22 cellular contexts compared by ENCODE assay signal in genomic region chr11:75317446-75318122, GRCh38. TPM values are rescaled to one million over a fixed set of nuclear protein-coding genes. Genes with fewer than 3 reads are reported as not detected.
A peak's percentile ranks its signal among the peaks of the same experiment; 100 is the strongest.
DNase-seq lines count a peak whose midpoint lies in the region; ATAC-seq, FAIRE-seq and TF ChIP-seq lines count a peak whose summit lies in the region.
"Had no signal": no experiment of that assay in that cellular context is flagged by ENCODE, and none has a peak within 500 bp of the region (broad histone marks: within the 10 kb centered on the region; RNA-seq: fewer than 3 reads in every experiment).

No MANE protein-coding gene starts in this region.

- H3K79me2 ChIP-seq in HepG2 (ENCODE audit: insufficient read depth, low read length) = peaks cover 25% of the 10 kb centered on the region

- no TSS peak for BruUV-seq in HepG2 (replicated peaks; lab: Mats Ljungman, UMichigan)

- peaks cover 73% of the 10 kb centered on the region for H3K4me1 Mint-ChIP-seq in stimulated activated naive CD8-positive, alpha-beta T cell treated with anti-CD3 and anti-CD28 coated beads, Interleukin-15, amount 100 ng/mL, for 72 hours
- H3K4me1 Mint-ChIP-seq in endothelial cell (ENCODE audit: unreplicated experiment) = peaks cover 75% of the 10 kb centered on the region
- peaks cover 27 to 49% of the 10 kb centered on the region in 2 donors for H3K4me1 Mint-ChIP-seq in natural killer cell treated with Interleukin-12 subunit alpha and Interleukin-12 subunit beta and Interleukin-15 and Interleukin-18, amount 100 ng/mL, for 72 hours (ENCODE audit: low read depth in 2 of 2)

- intact Hi-C loops in HepG2 (cut with micrococcal nuclease; ENCODE audit: unreplicated experiment) = no loop called here

- no peak for FAIRE-seq in HepG2 (lab: Jason Lieb, UNC)

- H3K27me3 ChIP-seq in HepG2 (ENCODE audit: control insufficient read depth in 1 of 2, insufficient read depth in 2 of 2, low read length in 2 of 2) = no peaks in the 10 kb centered on the region

- H3K4me3 ChIP-seq in HepG2 (replicated peaks in 1 of 3; ENCODE audit: insufficient read depth in 1 of 3, low read depth in 2 of 3, low read length in 3 of 3) = no peak overlapping the region
- H3K4me3 ChIP-seq: psoas muscle, skin epidermis had no signal

- TF ChIP-seq EP300 in HepG2 (IDR thresholded peaks at IDR 0.05; ENCODE audit: low read depth in 2 of 2, low read length in 2 of 2) = no peak
- TF ChIP-seq EP300 in HepG2 (CRISPR knock-in tag; IDR thresholded peaks at IDR 0.05; ENCODE audit: borderline replicate concordance) = no peak

- peaks cover 21% of the 10 kb centered on the region for H3K36me3 Mint-ChIP-seq in endothelial cell (ENCODE audit: low read depth, unreplicated experiment)
- no peaks in the 10 kb centered on the region for H3K36me3 Mint-ChIP-seq in natural killer cell treated with Interleukin-12 subunit alpha and Interleukin-12 subunit beta and Interleukin-15 and Interleukin-18, amount 100 ng/mL, for 72 hours
- H3K36me3 Mint-ChIP-seq: mesothelial cell of epicardium had no signal

- TF ChIP-seq CTCF in endothelial cell (IDR thresholded peaks at IDR 0.05; ENCODE audit: unreplicated experiment) (no peak), HepG2 (CRISPR knock-in tag; IDR thresholded peaks at IDR 0.05) (no peak)

- H3K9me3 Mint-ChIP-seq in stimulated activated naive CD8-positive, alpha-beta T cell treated with anti-CD3 and anti-CD28 coated beads, Interleukin-15, amount 100 ng/mL, for 72 hours = no peaks in the 10 kb centered on the region
- H3K9me3 Mint-ChIP-seq in endothelial cell (ENCODE audit: unreplicated experiment) = no peaks in the 10 kb centered on the region
- H3K9me3 Mint-ChIP-seq in natural killer cell treated with Interleukin-12 subunit alpha and Interleukin-12 subunit beta and Interleukin-15 and Interleukin-18, amount 100 ng/mL, for 72 hours = no peaks in the 10 kb centered on the region
- H3K9me3 Mint-ChIP-seq: activated naive CD8-positive, alpha-beta T cell treated with anti-CD3 and anti-CD28 coated beads for 36 hours; effector memory CD8-positive, alpha-beta T cell had no signal

- TF ChIP-seq RAD21 in HepG2 (CRISPR knock-in tag; IDR thresholded peaks at IDR 0.05) = no peak

- no peak overlapping the region for H3K9ac ChIP-seq in HepG2 (ENCODE audit: insufficient read depth, low read depth, low read length)
- H3K9ac ChIP-seq: SK-N-SH had no signal

- peak overlapping the region in 1 of 2 donors; percentile 72 for H3K27ac Mint-ChIP-seq in stimulated activated naive CD8-positive, alpha-beta T cell treated with anti-CD3 and anti-CD28 coated beads, Interleukin-15, amount 100 ng/mL, for 72 hours
- H3K27ac Mint-ChIP-seq in endothelial cell (ENCODE audit: unreplicated experiment) = peak overlapping the region; percentile 74
- peak overlapping the region in 1 of 2 donors; percentile 62 for H3K27ac Mint-ChIP-seq in natural killer cell treated with Interleukin-12 subunit alpha and Interleukin-12 subunit beta and Interleukin-15 and Interleukin-18, amount 100 ng/mL, for 72 hours
- H3K27ac Mint-ChIP-seq: activated naive CD8-positive, alpha-beta T cell treated with anti-CD3 and anti-CD28 coated beads for 36 hours; mesothelial cell of epicardium had no signal

- no peak overlapping the region for H3K27ac ChIP-seq in HepG2 (ENCODE audit: extremely low read length, insufficient read depth, low read length)
- H3K27ac ChIP-seq: psoas muscle, WERI-Rb-1 had no signal

- H2AFZ ChIP-seq in HepG2 (ENCODE audit: low read length) = no peak overlapping the region

- no peak for TF ChIP-seq POLR2A in HepG2 (IDR thresholded peaks at IDR 0.05; ENCODE audit: insufficient read depth in 1 of 2, low read depth in 2 of 2, low read length in 2 of 2)

- peak; percentile 37 for ATAC-seq in stimulated activated naive CD8-positive, alpha-beta T cell treated with anti-CD3 and anti-CD28 coated beads, Interleukin-15, amount 100 ng/mL, for 72 hours
- ATAC-seq in stimulated activated naive CD8-positive, alpha-beta T cell treated with anti-CD3 and anti-CD28 coated beads, Interleukin-15, Interleukin-2, amounts not matched to agents 100 U/mL and 50 U/mL, for 24 hours = no peak
- peak; percentile 11 to 26 for ATAC-seq in natural killer cell treated with Interleukin-12 subunit alpha and Interleukin-12 subunit beta and Interleukin-15 and Interleukin-18, amount 100 ng/mL, for 72 hours
- no peak for ATAC-seq in GM21619 (IDR thresholded peaks at IDR 0.05; ENCODE audit: unreplicated experiment)
- no peak for ATAC-seq in HepG2
- ATAC-seq: effector memory CD8-positive, alpha-beta T cell; left colon; psoas muscle had no signal

- H4K20me1 ChIP-seq in HepG2 (ENCODE audit: insufficient read depth, low read length) = peaks cover 34% of the 10 kb centered on the region; the same call in 1 of the 2 replicates

- no peaks in the 10 kb centered on the region for H3K9me3 ChIP-seq in HepG2 (ENCODE audit: low read length)
- H3K9me3 ChIP-seq: psoas muscle, SK-N-SH had no signal

- CTCF ChIA-PET in HepG2 (lab: Yijun Ruan, JAX; ENCODE audit: low intra/inter-chr PET ratio, low total read pairs) = no interaction called here

- H3K4me2 ChIP-seq in HepG2 (ENCODE audit: low read depth, low read length) = no peak overlapping the region
- H3K4me2 ChIP-seq: SK-N-SH had no signal

- POLR2A ChIA-PET in HepG2 (lab: Yijun Ruan, JAX) = no interaction called here

- in situ Hi-C loops in HepG2 (cut with HindIII; ENCODE audit: extremely low pct_ligation_motif_present, low pct_unique_long_range_greater_than_20kb) = no loop called here

- H3K4me1 ChIP-seq in HepG2 (ENCODE audit: insufficient read depth, low read length) = peaks cover 49% of the 10 kb centered on the region

- H3K4me3 Mint-ChIP-seq in stimulated activated naive CD8-positive, alpha-beta T cell treated with anti-CD3 and anti-CD28 coated beads, Interleukin-15, amount 100 ng/mL, for 72 hours = no peak overlapping the region
- H3K4me3 Mint-ChIP-seq in endothelial cell (ENCODE audit: unreplicated experiment) = peak overlapping the region; percentile 66
- no peak overlapping the region for H3K4me3 Mint-ChIP-seq in natural killer cell treated with Interleukin-12 subunit alpha and Interleukin-12 subunit beta and Interleukin-15 and Interleukin-18, amount 100 ng/mL, for 72 hours
- H3K4me3 Mint-ChIP-seq: activated naive CD8-positive, alpha-beta T cell treated with anti-CD3 and anti-CD28 coated beads for 36 hours; effector memory CD8-positive, alpha-beta T cell; mesothelial cell of epicardium had no signal

- peaks cover 0 to 1% of the 10 kb centered on the region in 2 experiments; a peak in 2 of 5 replicates for H3K36me3 ChIP-seq in HepG2 (replicated peaks in 1 of 2; ENCODE audit: control insufficient read depth in 1 of 2, insufficient read depth in 2 of 2, low read length in 2 of 2)

- H3K27me3 Mint-ChIP-seq in stimulated activated naive CD8-positive, alpha-beta T cell treated with anti-CD3 and anti-CD28 coated beads, Interleukin-15, amount 100 ng/mL, for 72 hours = no peaks in the 10 kb centered on the region
- peaks cover 9% of the 10 kb centered on the region for H3K27me3 Mint-ChIP-seq in endothelial cell (ENCODE audit: unreplicated experiment)
- no peaks in the 10 kb centered on the region for H3K27me3 Mint-ChIP-seq in natural killer cell treated with Interleukin-12 subunit alpha and Interleukin-12 subunit beta and Interleukin-15 and Interleukin-18, amount 100 ng/mL, for 72 hours
- H3K27me3 Mint-ChIP-seq: activated naive CD8-positive, alpha-beta T cell treated with anti-CD3 and anti-CD28 coated beads for 36 hours; effector memory CD8-positive, alpha-beta T cell had no signal

- WGBS in HepG2 (ENCODE audit: low lambda C conversion rate) = 97% methylated on average over 9 of the region's 12 CpGs

- no peak for DNase-seq in stimulated activated naive CD8-positive, alpha-beta T cell treated with anti-CD3 and anti-CD28 coated beads, Interleukin-15, amount 100 ng/mL, for 72 hours
- DNase-seq in stimulated activated naive CD8-positive, alpha-beta T cell treated with anti-CD3 and anti-CD28 coated beads, Interleukin-15, Interleukin-2, amounts not matched to agents 100 U/mL and 50 U/mL, for 24 hours = no peak
- DNase-seq in endothelial cell (ENCODE audit: low spot score) = no peak
- no peak for DNase-seq in natural killer cell treated with Interleukin-12 subunit alpha and Interleukin-12 subunit beta and Interleukin-15 and Interleukin-18, amount 100 ng/mL, for 72 hours (ENCODE audit: low spot score)
- DNase-seq in NK-92 (lab: John Stamatoyannopoulos, UW; ENCODE audit: unreplicated experiment) = no peak
- no peak for DNase-seq in NCI-H2081 (lab: John Stamatoyannopoulos, UW)
- DNase-seq in HepG2 (ENCODE audit: low spot score) = no peak
- DNase-seq: activated naive CD8-positive, alpha-beta T cell treated with anti-CD3 and anti-CD28 coated beads for 36 hours; COR-L47; effector memory CD8-positive, alpha-beta T cell; left colon; NCI-H2107; NCI-H510A; SK-N-SH; stimulated activated naive CD4-positive, alpha-beta T cell treated with Interleukin-2 at 50 U/mL for 16 hours; T-helper 2 cell; trophoblast cell; WERI-Rb-1 had no signal

TF ChIP-seq in HepG2, 621 proteins besides CTCF, POLR2A, EP300 and RAD21:
- no peak for TF ChIP-seq BHLHE40 (IDR thresholded peaks at IDR 0.05; ENCODE audit: low read length)

RNA-seq across cellular contexts. Expression of gene ARRB1, which starts 33.9 kb away (rescaled TPM):
- total RNA-seq in endothelial cell (ENCODE audit: unreplicated experiment) = 197 TPM
- 10 to 100 TPM; 47.8 to 54.5 TPM for total RNA-seq in natural killer cell treated with Interleukin-12 subunit alpha and Interleukin-12 subunit beta and Interleukin-15 and Interleukin-18, amount 100 ng/mL, for 72 hours
- total RNA-seq in HepG2 (2016; rRNA removed; fragmentation: Illumina TruSeq; extraction: Trizol) = 22.5 and 25.2 TPM in 2 replicates
- 15.2 and 19.6 TPM in 2 replicates for total RNA-seq in HepG2 (2016; cell fraction: cytosol; rRNA removed; fragmentation: Illumina TruSeq; extraction: Trizol; ENCODE audit: low read depth)
- 21.7 and 25.0 TPM in 2 replicates for total RNA-seq in HepG2 (2016; cell fraction: insoluble cytoplasmic fraction; rRNA removed; fragmentation: Illumina TruSeq; extraction: Trizol)
- total RNA-seq in HepG2 (2016; cell fraction: membrane; rRNA removed; fragmentation: Illumina TruSeq; extraction: Trizol) = 20.4 and 20.9 TPM in 2 replicates
- total RNA-seq in HepG2 (2016; cell fraction: nucleus; rRNA removed; fragmentation: Illumina TruSeq; extraction: Trizol) = 15.7 and 24.9 TPM in 2 replicates
- 35.7 and 35.9 TPM in 2 replicates for polyA plus RNA-seq in HepG2 (2011; rRNA removed)
- polyA plus RNA-seq in HepG2 (2011; cell fraction: cytosol; rRNA removed) = 33.5 and 41.0 TPM in 2 replicates
- 50.3 and 56.4 TPM in 2 replicates for polyA plus RNA-seq in HepG2 (2011; cell fraction: nucleus; rRNA removed)
- 25.7 and 29.8 TPM in 2 replicates for polyA plus RNA-seq in HepG2 (2012)
- 19.3 and 20.1 TPM in 2 replicates for polyA plus RNA-seq in HepG2 (2016; cell fraction: cytosol; fragmentation: Illumina TruSeq; extraction: Trizol; ENCODE audit: low read depth)
- 33.2 and 40.0 TPM in 2 replicates for polyA plus RNA-seq in HepG2 (2016; cell fraction: insoluble cytoplasmic fraction; fragmentation: Illumina TruSeq; extraction: Trizol; ENCODE audit: low read depth)
- polyA plus RNA-seq in HepG2 (2016; cell fraction: membrane; fragmentation: Illumina TruSeq; extraction: Trizol; ENCODE audit: low read depth) = 23.0 and 27.7 TPM in 2 replicates
- 26.7 and 32.1 TPM in 2 replicates for polyA plus RNA-seq in HepG2 (2016; cell fraction: nucleus; fragmentation: Illumina TruSeq; extraction: Trizol; ENCODE audit: insufficient read depth, low read depth)
- 48.7 and 175 TPM in 2 replicates for polyA minus RNA-seq in HepG2 (2011; rRNA and poly(A)+ RNA removed; ENCODE audit: low replicate concordance)
- polyA minus RNA-seq in HepG2 (2011; cell fraction: cytosol; rRNA and poly(A)+ RNA removed) = 37.4 and 40.0 TPM in 2 replicates
- polyA minus RNA-seq in HepG2 (2011; cell fraction: nucleus; rRNA and poly(A)+ RNA removed) = 68.6 and 72.2 TPM in 2 replicates

Comparison
In these comparisons a context has a peak if more than half of its experiments do, and no peak if none do; other contexts are left out.
1. ATAC-seq: peak in stimulated activated naive CD8-positive, alpha-beta T cell treated with anti-CD3 and anti-CD28 coated beads, Interleukin-15, amount 100 ng/mL, for 72 hours (single experiment) and natural killer cell treated with Interleukin-12 subunit alpha and Interleukin-12 subunit beta and Interleukin-15 and Interleukin-18, amount 100 ng/mL, for 72 hours (2 of 2); none in stimulated activated naive CD8-positive, alpha-beta T cell treated with anti-CD3 and anti-CD28 coated beads, Interleukin-15, Interleukin-2, amounts not matched to agents 100 U/mL and 50 U/mL, for 24 hours (single experiment), GM21619 (single experiment) and HepG2 (single experiment).